28 cellular contexts compared by ENCODE assay signal in the genomic region with DNA sequence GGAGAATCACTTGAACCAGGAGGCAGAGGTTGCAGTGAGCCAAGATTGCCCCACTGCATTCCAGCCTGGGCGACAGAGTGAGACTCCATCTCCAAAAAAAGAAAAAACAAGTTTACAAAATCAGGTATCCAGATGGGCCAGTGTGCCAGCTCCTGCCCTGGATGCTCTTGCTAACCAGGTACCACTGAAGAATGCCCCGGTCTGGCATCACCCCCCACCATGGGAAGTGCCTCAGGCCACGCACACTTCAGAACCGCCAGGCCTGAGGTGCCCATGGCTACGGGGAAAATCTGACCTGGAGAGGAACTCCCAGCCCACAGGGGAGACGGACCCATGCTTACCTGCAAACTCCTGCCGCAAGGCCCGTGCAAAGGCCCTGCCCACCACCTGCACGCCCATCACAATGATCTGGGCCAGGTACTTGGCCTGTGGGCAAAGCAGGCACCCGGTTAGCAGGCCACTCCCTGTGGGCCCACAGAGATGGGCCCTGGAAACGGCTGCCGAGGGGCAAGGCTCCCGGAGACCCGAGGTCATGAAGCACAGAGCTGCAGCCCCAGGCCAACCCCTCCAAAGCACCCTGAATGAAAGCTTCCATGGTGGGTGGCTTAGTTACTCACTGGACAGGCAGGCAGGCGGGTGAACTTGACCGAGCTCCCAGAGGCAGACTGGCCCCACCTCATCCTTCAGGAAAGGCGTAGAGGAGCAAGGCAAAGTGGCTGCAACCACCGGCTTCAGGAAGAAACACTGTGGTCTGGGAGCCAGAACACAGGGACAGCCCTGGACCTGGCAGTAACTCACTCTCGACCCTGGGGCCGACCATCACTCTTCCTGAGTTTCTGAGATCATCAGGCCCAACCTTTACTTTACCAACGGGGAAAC. TPM values are rescaled to one million over a fixed set of nuclear protein-coding genes. Genes with fewer than 3 reads are reported as not detected.
DNase-seq lines count a peak whose midpoint lies in the region; ATAC-seq and TF ChIP-seq lines count a peak whose summit lies in the region.
"Had no signal": no experiment of that assay in that cellular context is flagged by ENCODE, and none has a peak within 500 bp of the region (broad histone marks: within the 10 kb centered on the region; RNA-seq: fewer than 3 reads in every experiment).

No MANE protein-coding gene starts in this region.

- no peaks in the 10 kb centered on the region for H3K9me3 Mint-ChIP-seq in activated T-cell treated with anti-CD3 and anti-CD28 coated beads, Interleukin-2, amount 50 U/mL, for 24 hours
- no peaks in the 10 kb centered on the region for H3K9me3 Mint-ChIP-seq in activated T-cell treated with anti-CD3 and anti-CD28 coated beads, Interleukin-2, amount 50 U/mL, for 4 hours
- no peaks in the 10 kb centered on the region for H3K9me3 Mint-ChIP-seq in naive thymus-derived CD8-positive, alpha-beta T cell
- H3K9me3 Mint-ChIP-seq in type B pancreatic cell: no peaks in the 10 kb centered on the region
- H3K9me3 Mint-ChIP-seq: activated CD4-positive, alpha-beta T cell treated with anti-CD3 and anti-CD28 coated beads, Interleukin-2, amount 10 ng/mL, durations not matched to agents 7 days and 5 days; T-helper 2 cell treated with Interferon-gamma antibody and Interleukin-4, amounts not matched to agents 5 μg/mL and 100 μg/mL, for 36 hours had no signal

- POLR2A ChIA-PET in naive thymus-derived CD8-positive, alpha-beta T cell (lab: Charles Lee): interaction anchor here (1.1 kb wide), 1 partner anchor 18 kb away, joined by 3 read pairs; no protein-coding TSS in a partner anchor

- H3K4me3 Mint-ChIP-seq in activated T-cell treated with anti-CD3 and anti-CD28 coated beads, Interleukin-2, amount 50 U/mL, for 24 hours: no peak overlapping the region
- no peak overlapping the region for H3K4me3 Mint-ChIP-seq in activated T-cell treated with anti-CD3 and anti-CD28 coated beads, Interleukin-2, amount 50 U/mL, for 4 hours
- no peak overlapping the region for H3K4me3 Mint-ChIP-seq in naive thymus-derived CD8-positive, alpha-beta T cell
- no peak overlapping the region for H3K4me3 Mint-ChIP-seq in type B pancreatic cell
- H3K4me3 Mint-ChIP-seq: activated CD4-positive, alpha-beta T cell treated with anti-CD3 and anti-CD28 coated beads, Interleukin-2, amount 10 ng/mL, durations not matched to agents 7 days and 5 days; GM23338; T-helper 2 cell treated with Interferon-gamma antibody and Interleukin-4, amounts not matched to agents 5 μg/mL and 100 μg/mL, for 36 hours had no signal

- peak overlapping the region; percentile 2 for H3K27ac ChIP-seq in angular gyrus (ENCODE audit: low read depth, low read length)
- H3K27ac ChIP-seq: gastrocnemius medialis, right atrium auricular region, WERI-Rb-1 had no signal

- peaks cover 26% of the 10 kb centered on the region for H3K4me1 Mint-ChIP-seq in activated T-cell treated with anti-CD3 and anti-CD28 coated beads, Interleukin-2, amount 50 U/mL, for 24 hours (ENCODE audit: low read depth)
- peaks cover 9% of the 10 kb centered on the region for H3K4me1 Mint-ChIP-seq in activated T-cell treated with anti-CD3 and anti-CD28 coated beads, Interleukin-2, amount 50 U/mL, for 4 hours (ENCODE audit: low read depth)
- H3K4me1 Mint-ChIP-seq in naive thymus-derived CD8-positive, alpha-beta T cell: peaks cover 6 to 40% (median 19%) of the 10 kb centered on the region in 4 donors
- H3K4me1 Mint-ChIP-seq in type B pancreatic cell (ENCODE audit: unreplicated experiment): peaks cover 13% of the 10 kb centered on the region

- ATAC-seq in activated T-cell treated with anti-CD3 and anti-CD28 coated beads, Interleukin-2, amount 50 U/mL, for 4 hours: no peak
- ATAC-seq in naive thymus-derived CD8-positive, alpha-beta T cell: no peak
- ATAC-seq: gastrocnemius medialis; GM23338; stimulated activated naive CD8-positive, alpha-beta T cell treated with anti-CD3 and anti-CD28 coated beads, Interleukin-15, Interleukin-2, amounts not matched to agents 100 U/mL and 50 U/mL, for 24 hours had no signal

- TF ChIP-seq CTCF in type B pancreatic cell (conservative IDR thresholded peaks at IDR 0.05): no peak

- peak overlapping the region; percentile 55 for H3K27ac Mint-ChIP-seq in activated T-cell treated with anti-CD3 and anti-CD28 coated beads, Interleukin-2, amount 50 U/mL, for 24 hours
- H3K27ac Mint-ChIP-seq in naive thymus-derived CD8-positive, alpha-beta T cell: peak overlapping the region; percentile 6 to 91 (median 56)
- H3K27ac Mint-ChIP-seq in type B pancreatic cell: peak overlapping the region; percentile 82
- H3K27ac Mint-ChIP-seq: GM23338 had no signal

- no peak for DNase-seq in activated T-cell treated with anti-CD3 and anti-CD28 coated beads, Interleukin-2, amount 50 U/mL, for 24 hours
- DNase-seq in activated T-cell treated with anti-CD3 and anti-CD28 coated beads, Interleukin-2, amount 50 U/mL, for 4 hours: no peak
- DNase-seq in naive thymus-derived CD8-positive, alpha-beta T cell: no peak
- DNase-seq in type B pancreatic cell (ENCODE audit: extremely low spot score, unreplicated experiment) (no peak), NCI-H2081 treated with DMSO at 0.1 percent for 48 hours (lab: John Stamatoyannopoulos, UW) (no peak), amygdala (lab: John Stamatoyannopoulos, UW) (no peak), NCI-H2227 (lab: John Stamatoyannopoulos, UW; ENCODE audit: unreplicated experiment) (no peak)
- DNase-seq: activated CD4-positive, alpha-beta T cell treated with anti-CD3 and anti-CD28 coated beads, Interleukin-2, amount 10 ng/mL, durations not matched to agents 7 days and 5 days; activated CD8-positive, alpha-beta memory T cell treated with anti-CD3 and anti-CD28 coated beads, Interleukin-2, amount 50 U/mL, for 4 hours; AML-193; amniotic stem cell; cortex of kidney; DMS79; gastrocnemius medialis; GF-D8; KBM-7; MM.1S; NCI-H1417 treated with DMSO at 0.1 percent for 48 hours; NCI-H2107; OCI-M1; stimulated activated CD4-positive, alpha-beta T cell treated with anti-CD3 and anti-CD28 coated beads, Interleukin-12 subunit alpha, Interleukin-12 subunit beta, amount 100 ng/mL, for 4 hours; stimulated activated CD4-positive, alpha-beta T cell treated with anti-CD3 and anti-CD28 coated beads, Interleukin-4, amount 100 ng/mL, for 4 hours; stimulated activated naive CD8-positive, alpha-beta T cell treated with anti-CD3 and anti-CD28 coated beads, Interleukin-15, Interleukin-2, amounts not matched to agents 100 U/mL and 50 U/mL, for 24 hours; WERI-Rb-1 had no signal

- peaks cover 78% of the 10 kb centered on the region for H3K36me3 Mint-ChIP-seq in activated T-cell treated with anti-CD3 and anti-CD28 coated beads, Interleukin-2, amount 50 U/mL, for 24 hours (ENCODE audit: low read depth)
- H3K36me3 Mint-ChIP-seq in activated T-cell treated with anti-CD3 and anti-CD28 coated beads, Interleukin-2, amount 50 U/mL, for 4 hours (ENCODE audit: insufficient read depth): peaks cover under 1% of the 10 kb centered on the region
- H3K36me3 Mint-ChIP-seq in naive thymus-derived CD8-positive, alpha-beta T cell: peaks cover 0 to 4% (median 0%) of the 10 kb centered on the region in 3 donors
- no peaks in the 10 kb centered on the region for H3K36me3 Mint-ChIP-seq in type B pancreatic cell

- H3K27me3 Mint-ChIP-seq in activated T-cell treated with anti-CD3 and anti-CD28 coated beads, Interleukin-2, amount 50 U/mL, for 24 hours: no peaks in the 10 kb centered on the region
- no peaks in the 10 kb centered on the region for H3K27me3 Mint-ChIP-seq in activated T-cell treated with anti-CD3 and anti-CD28 coated beads, Interleukin-2, amount 50 U/mL, for 4 hours (ENCODE audit: low read depth)
- H3K27me3 Mint-ChIP-seq in naive thymus-derived CD8-positive, alpha-beta T cell: no peaks in the 10 kb centered on the region
- H3K27me3 Mint-ChIP-seq in type B pancreatic cell: peaks cover 2% of the 10 kb centered on the region
- H3K27me3 Mint-ChIP-seq: activated CD4-positive, alpha-beta T cell treated with anti-CD3 and anti-CD28 coated beads, Interleukin-2, amount 10 ng/mL, durations not matched to agents 7 days and 5 days had no signal

RNA-seq across cellular contexts. Expression of a gene that starts 8.0 kb away (rescaled TPM):
- 100 to 1,000 TPM; 112 to 131 (median 125) TPM for total RNA-seq in activated T-cell treated with anti-CD3 and anti-CD28 coated beads, Interleukin-2, amount 50 U/mL, for 4 hours
- total RNA-seq in naive thymus-derived CD8-positive, alpha-beta T cell: 10 to 100 TPM; 40.9 to 46.1 TPM
- 10 to 100 TPM; 33.6 to 44.4 (median 39.3) TPM for polyA plus RNA-seq in naive thymus-derived CD8-positive, alpha-beta T cell
- 30.5 and 39.3 TPM in 2 replicates for total RNA-seq in type B pancreatic cell (ENCODE audit: low replicate concordance)

RNA-seq across cellular contexts. Expression of a gene that starts 27.2 kb away (rescaled TPM):
- under 1 TPM; 0.11 to 0.19 (median 0.13) TPM for total RNA-seq in activated T-cell treated with anti-CD3 and anti-CD28 coated beads, Interleukin-2, amount 50 U/mL, for 4 hours
- total RNA-seq in naive thymus-derived CD8-positive, alpha-beta T cell: under 1 TPM in 1 of 2 experiments, not detected in 1; 0.10 TPM
- polyA plus RNA-seq in naive thymus-derived CD8-positive, alpha-beta T cell: not detected
- 13.1 and 23.0 TPM in 2 replicates for total RNA-seq in type B pancreatic cell (ENCODE audit: low replicate concordance)

RNA-seq across cellular contexts. Expression of a gene that starts 28.5 kb away (rescaled TPM):
- total RNA-seq in activated T-cell treated with anti-CD3 and anti-CD28 coated beads, Interleukin-2, amount 50 U/mL, for 4 hours: under 1 TPM; 0.30 to 0.46 (median 0.34) TPM
- under 1 TPM; 0.30 to 0.34 TPM for total RNA-seq in naive thymus-derived CD8-positive, alpha-beta T cell
- polyA plus RNA-seq in naive thymus-derived CD8-positive, alpha-beta T cell: under 1 TPM in 1 of 3 donors, not detected in 2; 0.12 TPM
- total RNA-seq in type B pancreatic cell (ENCODE audit: low replicate concordance): 9.7 and 29.0 TPM in 2 replicates
- total RNA-seq: activated CD4-positive, alpha-beta T cell treated with anti-CD3 and anti-CD28 coated beads, Interleukin-2, amount 10 ng/mL, durations not matched to agents 7 days and 5 days had no signal

Comparison
In these comparisons a context has a peak if more than half of its experiments do, and no peak if none do; other contexts are left out.
1. RNA of a gene that starts 27.2 kb away (total RNA-seq): 13.1 to 23.0 TPM in type B pancreatic cell; 0.11 to 0.19 TPM in activated T-cell treated with anti-CD3 and anti-CD28 coated beads, Interleukin-2, amount 50 U/mL, for 4 hours and 0.10 TPM in naive thymus-derived CD8-positive, alpha-beta T cell; every median in the first group is over 10 times any median in the second.
2. Peak in every context shown above with its lines, with median percentiles within 50 percentile points of each other: H3K27ac Mint-ChIP-seq.